Comparison of ENCODE assay signal across 8 cellular contexts in the genomic region with DNA sequence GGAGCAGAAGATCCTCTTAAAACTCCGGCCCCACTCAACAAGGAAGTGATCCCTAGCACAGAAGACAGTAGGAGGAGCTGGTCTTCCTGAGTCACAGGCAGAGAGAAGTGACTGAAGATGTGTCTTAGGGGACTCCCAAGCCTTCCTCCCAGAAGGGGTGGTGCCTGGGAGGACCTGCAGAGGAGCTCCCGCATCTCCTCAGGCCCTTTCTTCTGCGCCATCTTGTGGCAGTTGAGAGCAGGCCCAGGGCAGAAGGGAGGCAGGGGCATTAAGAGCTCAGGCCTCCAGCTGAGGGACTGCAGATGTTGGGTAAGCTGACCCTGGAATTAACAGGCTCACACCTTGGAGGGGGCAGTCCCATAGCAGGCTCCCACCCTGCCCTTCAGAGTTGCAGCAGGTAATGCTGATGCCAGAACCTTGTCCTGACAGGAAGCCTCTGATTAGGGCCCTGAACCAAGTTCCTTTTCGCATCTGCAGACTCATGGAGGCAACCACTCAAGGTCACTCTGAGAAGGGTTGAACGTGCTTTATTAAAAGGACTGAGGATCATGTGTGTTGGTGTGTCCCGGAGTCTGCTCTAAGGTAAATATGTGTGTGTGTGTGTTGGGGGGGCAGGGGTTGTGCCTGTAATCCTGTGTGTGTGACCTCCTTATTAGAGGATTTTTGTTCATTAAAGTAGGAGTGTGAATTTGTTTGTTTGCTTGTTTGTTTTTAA.
DNase-seq lines count a peak whose midpoint lies in the region; ATAC-seq and TF ChIP-seq lines count a peak whose summit lies in the region.
"Not testable (repeated sequence)": the region's sequence is repeated elsewhere in the genome, so short reads cannot be mapped to it uniquely, and the experiment has no call there.

No MANE protein-coding gene starts in this region.

- peaks cover 15% of the 10 kb centered on the region for H3K4me1 ChIP-seq in CD8-positive, alpha-beta T cell (ENCODE audit: insufficient read depth, low read length)

- intact Hi-C loops in CD8-positive, alpha-beta T cell (cut with DNase I, micrococcal nuclease) = loop anchor here in 1 of 2 experiments (10.0 kb wide), 1 partner anchor 1275 kb away; a partner anchor contains a TSS
- intact Hi-C loops in left cardiac atrium (cut with DNase I) = not testable (repeated sequence)

- DNase-seq in CD8-positive, alpha-beta T cell = peak in 5 of 7 experiments; percentile 45 to 67 (median 62)
- DNase-seq in HUDEP-2 (lab: John Stamatoyannopoulos, UW; ENCODE audit: unreplicated experiment in 76 of 76) (peak in 48 of 76 experiments; percentile 5 to 67 (median 32)), T follicular helper cell (ENCODE audit: low read depth) (peak; percentile 29)
- peak; percentile 51 for DNase-seq in activated naive CD4-positive, alpha-beta T cell treated with anti-CD3 and anti-CD28 coated beads, Interleukin-2, amount 10 ng/mL, durations not matched to agents 7 days and 5 days
- DNase-seq in left cardiac atrium = not testable (repeated sequence)
- peak; percentile 78 for DNase-seq in stimulated activated CD4-positive, alpha-beta T cell treated with anti-CD3 and anti-CD28 coated beads, Interleukin-1b, Interleukin-23, amount 100 ng/mL, for 48 hours

- peak overlapping the region; percentile 46 for H3K4me3 ChIP-seq in CD8-positive, alpha-beta T cell (ENCODE audit: low read depth, low read length)

- H3K36me3 ChIP-seq in CD8-positive, alpha-beta T cell (ENCODE audit: insufficient read depth, low read length) = not testable (repeated sequence)

- CTCF ChIA-PET in CD8-positive, alpha-beta T cell (lab: Charles Lee) = interaction anchor here (0.6 to 6.1 kb wide), 13 partner anchors 9 to 134 kb away, joined by 3 to 29 read pairs (median 4); no protein-coding TSS in a partner anchor
- CTCF ChIA-PET in activated naive CD4-positive, alpha-beta T cell treated with anti-CD3 and anti-CD28 coated beads, Interleukin-2, amount 10 ng/mL, durations not matched to agents 7 days and 5 days (lab: Charles Lee) = interaction anchor here (1.5 to 3.1 kb wide), 2 partner anchors 13 to 134 kb away, joined by 8 to 21 read pairs; no protein-coding TSS in a partner anchor

- H3K27ac Mint-ChIP-seq in CD8-positive, alpha-beta T cell = peak overlapping the region; percentile 95
- peak overlapping the region; percentile 89 for H3K27ac Mint-ChIP-seq in activated naive CD4-positive, alpha-beta T cell treated with anti-CD3 and anti-CD28 coated beads, Interleukin-2, amount 10 ng/mL, durations not matched to agents 7 days and 5 days

- H3K36me3 Mint-ChIP-seq in CD8-positive, alpha-beta T cell = peaks cover 16% of the 10 kb centered on the region
- H3K36me3 Mint-ChIP-seq in activated naive CD4-positive, alpha-beta T cell treated with anti-CD3 and anti-CD28 coated beads, Interleukin-2, amount 10 ng/mL, durations not matched to agents 7 days and 5 days = not testable (repeated sequence)

- POLR2A ChIA-PET in CD8-positive, alpha-beta T cell (lab: Charles Lee) = interaction anchor here (0.7 to 1.4 kb wide), 3 partner anchors 15 to 132 kb away, joined by 3 to 4 read pairs (median 3); no protein-coding TSS in a partner anchor

- not testable (repeated sequence) for H3K27me3 Mint-ChIP-seq in CD8-positive, alpha-beta T cell (ENCODE audit: low read depth); activated naive CD4-positive, alpha-beta T cell treated with anti-CD3 and anti-CD28 coated beads, Interleukin-2, amount 10 ng/mL, durations not matched to agents 7 days and 5 days

- ATAC-seq in CD8-positive, alpha-beta T cell = peak; percentile 66
- ATAC-seq in GM18909 (IDR thresholded peaks at IDR 0.05; ENCODE audit: poor library complexity, unreplicated experiment) (peak; percentile 72), HG02623 (IDR thresholded peaks at IDR 0.05; ENCODE audit: unreplicated experiment) (peak; percentile 74), left cardiac atrium (peak; percentile 67 to 79)

- H3K9me3 ChIP-seq in CD8-positive, alpha-beta T cell (ENCODE audit: low read length) = not testable (repeated sequence)

- not testable (repeated sequence) for H3K9me3 Mint-ChIP-seq in CD8-positive, alpha-beta T cell; activated naive CD4-positive, alpha-beta T cell treated with anti-CD3 and anti-CD28 coated beads, Interleukin-2, amount 10 ng/mL, durations not matched to agents 7 days and 5 days

- H3K27ac ChIP-seq in CD8-positive, alpha-beta T cell (ENCODE audit: low read depth, low read length) = peak overlapping the region; percentile 42

- not testable (repeated sequence) for H3K27me3 ChIP-seq in CD8-positive, alpha-beta T cell (ENCODE audit: insufficient read depth, low read length)

- peaks cover 57% of the 10 kb centered on the region for H3K4me1 Mint-ChIP-seq in CD8-positive, alpha-beta T cell (ENCODE audit: low read depth)
- H3K4me1 Mint-ChIP-seq in activated naive CD4-positive, alpha-beta T cell treated with anti-CD3 and anti-CD28 coated beads, Interleukin-2, amount 10 ng/mL, durations not matched to agents 7 days and 5 days = peaks cover 50% of the 10 kb centered on the region

- TF ChIP-seq CTCF in CD8-positive, alpha-beta T cell (IDR thresholded peaks at IDR 0.05) = peak; percentile 34

- H3K4me3 Mint-ChIP-seq in CD8-positive, alpha-beta T cell = peak overlapping the region; percentile 89
- peak overlapping the region; percentile 73 for H3K4me3 Mint-ChIP-seq in activated naive CD4-positive, alpha-beta T cell treated with anti-CD3 and anti-CD28 coated beads, Interleukin-2, amount 10 ng/mL, durations not matched to agents 7 days and 5 days
